ENCODE assay signal across 20 cellular contexts in genomic region chr5:95572016-95572415, GRCh38. TPM values are rescaled to one million over a fixed set of nuclear protein-coding genes. Genes with fewer than 3 reads are reported as not detected.
DNase-seq lines count a peak whose midpoint lies in the region; ATAC-seq and TF ChIP-seq lines count a peak whose summit lies in the region.
"Had no signal": no experiment of that assay in that cellular context is flagged by ENCODE, and none has a peak within 500 bp of the region (broad histone marks: within the 10 kb centered on the region; RNA-seq: fewer than 3 reads in every experiment).

No MANE protein-coding gene starts in this region.

- DNase-seq in EH (ENCODE audit: low read depth) = peak; percentile 28
- peak; percentile 49 for DNase-seq in amniotic epithelial cell (ENCODE audit: low read depth)
- peak; percentile 34 for DNase-seq in osteoblast (ENCODE audit: insufficient read length, low spot score, missing footprints)
- DNase-seq in stimulated activated CD4-positive, alpha-beta T cell treated with anti-CD3 and anti-CD28 coated beads, Interleukin-2, amount 100 ng/mL, for 48 hours = no peak
- DNase-seq: Caco-2; CD4-positive, CD25-positive, alpha-beta regulatory T cell; CD8-positive, alpha-beta T cell; DMS 273 treated with DMSO at 0.1 percent for 48 hours; DMS79; GF-D8; GM23248; H7; HCEC 1CT had no signal

- H3K27ac ChIP-seq in osteoblast (ENCODE audit: low read depth, low read length) = no peak overlapping the region
- H3K27ac ChIP-seq: BLaER1, C4-2B, GM23248 had no signal

- H3K27me3 ChIP-seq in osteoblast (ENCODE audit: insufficient read depth, low read length) = no peaks in the 10 kb centered on the region
- H3K27me3 ChIP-seq: BLaER1 had no signal

- no peaks in the 10 kb centered on the region for H3K9me3 ChIP-seq in osteoblast (ENCODE audit: low read depth, low read length)
- H3K9me3 ChIP-seq: BLaER1, Caco-2 had no signal

- peaks cover 5% of the 10 kb centered on the region for H3K4me1 ChIP-seq in osteoblast (ENCODE audit: insufficient read depth, low read length)
- H3K4me1 ChIP-seq: BLaER1, Caco-2 had no signal

- no peak for ATAC-seq in GM18517 (IDR thresholded peaks at IDR 0.05; ENCODE audit: unreplicated experiment)
- no peak for ATAC-seq in HG03280 (IDR thresholded peaks at IDR 0.05; ENCODE audit: unreplicated experiment)
- ATAC-seq: CD8-positive, alpha-beta T cell had no signal

- H3K36me3 ChIP-seq in osteoblast (ENCODE audit: insufficient read depth, low read length) = peaks cover 6% of the 10 kb centered on the region

- no peaks in the 10 kb centered on the region for H4K20me1 ChIP-seq in osteoblast (ENCODE audit: insufficient read depth, low read length)
- H4K20me1 ChIP-seq: BLaER1 had no signal

- no peak overlapping the region for H3K4me3 ChIP-seq in osteoblast (ENCODE audit: insufficient read depth, low read length)
- H3K4me3 ChIP-seq: BLaER1, GM23248 had no signal

- no peak overlapping the region for H2AFZ ChIP-seq in osteoblast (ENCODE audit: low read length)
- H2AFZ ChIP-seq: GM23248 had no signal

- no peak overlapping the region for H3K4me2 ChIP-seq in osteoblast (ENCODE audit: insufficient read depth, low read length)
- H3K4me2 ChIP-seq: BLaER1 had no signal

- no peaks in the 10 kb centered on the region for H3K79me2 ChIP-seq in osteoblast (ENCODE audit: insufficient read depth, low read length)

- TF ChIP-seq CTCF in osteoblast (IDR thresholded peaks at IDR 0.05; ENCODE audit: extremely low read depth, low read depth, low read length) = no peak

RNA-seq across cellular contexts. Expression of gene ARSK, which starts 17.1 kb away (rescaled TPM):
- total RNA-seq in osteoblast = 10.5 and 13.0 TPM in 2 replicates

RNA-seq across cellular contexts. Expression of gene SKIC3, which starts 17.2 kb away (rescaled TPM):
- total RNA-seq in osteoblast = 177 and 195 TPM in 2 replicates

RNA-seq across cellular contexts. Expression of gene GPR150, which starts 47.9 kb away (rescaled TPM):
- 0.29 and 0.36 TPM in 2 replicates for total RNA-seq in osteoblast
- total RNA-seq: A172, G401, H1, H7 had no signal

Comparison
In these comparisons a context has a peak if more than half of its experiments do, and no peak if none do; other contexts are left out.
1. DNase-seq: peak in EH (single experiment), amniotic epithelial cell (single experiment) and osteoblast (single experiment); none in stimulated activated CD4-positive, alpha-beta T cell treated with anti-CD3 and anti-CD28 coated beads, Interleukin-2, amount 100 ng/mL, for 48 hours (0 of 2).